In the genomic region with DNA sequence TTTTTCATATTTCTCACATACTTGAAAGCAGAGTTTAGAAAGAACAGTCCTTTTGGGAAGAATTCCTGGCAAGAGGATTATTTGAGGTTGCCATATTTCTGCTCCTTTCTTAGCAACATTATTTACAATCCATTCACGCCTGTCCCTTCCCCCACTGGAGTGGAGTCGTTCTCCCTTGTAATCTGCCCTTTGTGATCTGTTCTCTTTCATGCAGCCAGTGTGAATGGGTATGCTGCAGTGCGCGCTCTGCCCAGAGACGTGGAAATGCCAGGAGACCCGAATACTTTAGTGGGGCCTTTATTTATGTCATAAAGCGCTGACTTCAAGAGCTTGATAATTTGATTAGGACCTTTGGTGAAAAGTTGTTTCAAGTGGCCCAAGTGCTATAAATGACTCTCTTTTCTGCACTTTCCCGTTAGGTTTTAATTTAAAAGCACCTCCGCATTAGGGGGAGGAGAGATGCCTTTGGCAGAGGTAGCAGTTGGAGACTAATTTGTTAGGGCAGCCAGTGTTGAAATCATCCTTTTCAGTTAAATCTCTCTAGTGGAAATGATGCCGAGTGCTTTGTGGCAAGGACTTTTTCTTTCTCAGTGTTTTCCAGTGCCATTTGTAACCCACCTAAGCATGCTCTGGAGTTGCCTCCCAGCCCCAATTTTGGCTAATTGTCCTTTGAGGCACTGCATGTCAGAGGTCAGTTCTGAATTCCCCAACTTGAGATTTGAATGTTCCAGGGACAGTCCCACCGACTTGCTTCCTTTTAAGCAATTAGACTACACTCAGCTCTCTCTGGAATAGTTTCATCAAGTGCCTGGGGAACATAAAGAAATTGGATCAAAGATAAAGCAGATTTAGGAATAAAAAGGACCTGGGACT, we compare ENCODE assay signal across 12 cellular contexts. TPM values are rescaled to one million over a fixed set of nuclear protein-coding genes. Genes with fewer than 3 reads are reported as not detected.
DNase-seq lines count a peak whose midpoint lies in the region; ATAC-seq and TF ChIP-seq lines count a peak whose summit lies in the region.
"Had no signal": no experiment of that assay in that cellular context is flagged by ENCODE, and none has a peak within 500 bp of the region (broad histone marks: within the 10 kb centered on the region; RNA-seq: fewer than 3 reads in every experiment).

No MANE protein-coding gene starts in this region.

- peak overlapping the region; percentile 79 for H3K4me3 Mint-ChIP-seq in activated CD8-positive, alpha-beta T cell treated with anti-CD3 and anti-CD28 coated beads, Interleukin-2, amount 10 ng/mL, durations not matched to agents 7 days and 5 days

- no peak overlapping the region for H3K9ac ChIP-seq in rectal smooth muscle tissue (ENCODE audit: low read length)

- CTCF ChIA-PET in activated CD8-positive, alpha-beta T cell treated with anti-CD3 and anti-CD28 coated beads, Interleukin-2, amount 10 ng/mL, durations not matched to agents 7 days and 5 days (lab: Charles Lee), result interaction anchor here (1.1 to 14.1 kb wide), 4 partner anchors 6 to 47 kb away, joined by 3 to 220 read pairs (median 74); no protein-coding TSS in a partner anchor

- H3K36me3 ChIP-seq in hepatocyte (replicated peaks; ENCODE audit: insufficient read depth, low read depth) (no peaks in the 10 kb centered on the region), rectal smooth muscle tissue (ENCODE audit: control insufficient read depth, insufficient read depth, low read length) (no peaks in the 10 kb centered on the region), BE2C (no peaks in the 10 kb centered on the region)

- no peak overlapping the region for H2AFZ ChIP-seq in hepatocyte

- DNase-seq in GM12865 (ENCODE audit: low read depth) (peak; percentile 11), hepatocyte (ENCODE audit: low spot score) (no peak), BE2C (no peak), NCI-H1048 (lab: John Stamatoyannopoulos, UW) (no peak), HCEC 1CT (no peak), OCI-M2 (lab: John Stamatoyannopoulos, UW; ENCODE audit: unreplicated experiment) (no peak)
- no peak for DNase-seq in activated CD8-positive, alpha-beta T cell treated with anti-CD3 and anti-CD28 coated beads, Interleukin-2, amount 10 ng/mL, durations not matched to agents 7 days and 5 days
- DNase-seq: EL had no signal

- H4K20me1 ChIP-seq in hepatocyte (ENCODE audit: insufficient read depth, poor library complexity, severe bottlenecking), result no peaks in the 10 kb centered on the region

- no peaks in the 10 kb centered on the region for H3K27me3 ChIP-seq in hepatocyte
- H3K27me3 ChIP-seq in rectal smooth muscle tissue (ENCODE audit: control insufficient read depth, insufficient read depth, low read length), result no peaks in the 10 kb centered on the region
- H3K27me3 ChIP-seq in BE2C, result no peaks in the 10 kb centered on the region
- H3K27me3 ChIP-seq: dorsolateral prefrontal cortex had no signal

- peak overlapping the region; percentile 73 for H3K27ac Mint-ChIP-seq in activated CD8-positive, alpha-beta T cell treated with anti-CD3 and anti-CD28 coated beads, Interleukin-2, amount 10 ng/mL, durations not matched to agents 7 days and 5 days

- peak overlapping the region; percentile 28 for H3K27ac ChIP-seq in hepatocyte
- H3K27ac ChIP-seq in rectal smooth muscle tissue (ENCODE audit: low read depth, low read length), result peak overlapping the region; percentile 55

- peaks cover 62% of the 10 kb centered on the region for H3K4me1 ChIP-seq in hepatocyte (ENCODE audit: insufficient read depth)
- peaks cover 58% of the 10 kb centered on the region for H3K4me1 ChIP-seq in rectal smooth muscle tissue (ENCODE audit: control insufficient read depth, insufficient read depth, low read length)
- H3K4me1 ChIP-seq in BE2C, result peaks cover 18% of the 10 kb centered on the region

- peaks cover 67% of the 10 kb centered on the region for H3K79me2 ChIP-seq in hepatocyte

- no peaks in the 10 kb centered on the region for H3K9me3 Mint-ChIP-seq in activated CD8-positive, alpha-beta T cell treated with anti-CD3 and anti-CD28 coated beads, Interleukin-2, amount 10 ng/mL, durations not matched to agents 7 days and 5 days (ENCODE audit: insufficient read depth)

- H3K9me2 ChIP-seq in hepatocyte (replicated peaks; ENCODE audit: insufficient read depth), result no peaks in the 10 kb centered on the region

- H3K27me3 Mint-ChIP-seq in activated CD8-positive, alpha-beta T cell treated with anti-CD3 and anti-CD28 coated beads, Interleukin-2, amount 10 ng/mL, durations not matched to agents 7 days and 5 days (ENCODE audit: low read depth), result no peaks in the 10 kb centered on the region

- 40% methylated on average over 11 of the region's 11 CpGs for WGBS in hepatocyte (ENCODE audit: low lambda C conversion rate, missing lambda C conversion rate)

- TF ChIP-seq CTCF in GM12865 (IDR thresholded peaks at IDR 0.05; ENCODE audit: insufficient read depth, low read depth, low read length, missing control alignments) (no peak), hepatocyte (IDR thresholded peaks at IDR 0.05; ENCODE audit: poor library complexity) (no peak), BE2C (IDR thresholded peaks at IDR 0.05; ENCODE audit: low read depth, low read length) (no peak)

- H3K4me2 ChIP-seq in hepatocyte, result peak overlapping the region; percentile 34

- H3K9me3 ChIP-seq in hepatocyte (ENCODE audit: low read depth), result no peaks in the 10 kb centered on the region
- H3K9me3 ChIP-seq in BE2C, result no peaks in the 10 kb centered on the region

- H3K36me3 Mint-ChIP-seq in activated CD8-positive, alpha-beta T cell treated with anti-CD3 and anti-CD28 coated beads, Interleukin-2, amount 10 ng/mL, durations not matched to agents 7 days and 5 days (ENCODE audit: low read depth), result peaks cover 45% of the 10 kb centered on the region

- H3K4me3 ChIP-seq in GM12865 (ENCODE audit: low read depth, low read length), result no peak overlapping the region
- H3K4me3 ChIP-seq in hepatocyte, result no peak overlapping the region
- H3K4me3 ChIP-seq in rectal smooth muscle tissue (ENCODE audit: low read length), result no peak overlapping the region
- no peak overlapping the region for H3K4me3 ChIP-seq in BE2C (ENCODE audit: low read depth, low read length)

- no peak for ATAC-seq in activated CD8-positive, alpha-beta T cell treated with anti-CD3 and anti-CD28 coated beads, Interleukin-2, amount 10 ng/mL, durations not matched to agents 7 days and 5 days

- peaks cover 83% of the 10 kb centered on the region for H3K4me1 Mint-ChIP-seq in activated CD8-positive, alpha-beta T cell treated with anti-CD3 and anti-CD28 coated beads, Interleukin-2, amount 10 ng/mL, durations not matched to agents 7 days and 5 days (ENCODE audit: low read depth)

- POLR2A ChIA-PET in activated CD8-positive, alpha-beta T cell treated with anti-CD3 and anti-CD28 coated beads, Interleukin-2, amount 10 ng/mL, durations not matched to agents 7 days and 5 days (lab: Charles Lee), result interaction anchor here (0.7 kb wide), 1 partner anchor 59 kb away, joined by 3 read pairs; a partner anchor contains a TSS

RNA-seq across cellular contexts. Expression of a gene that starts 52.5 kb away (rescaled TPM):
- 10 to 100 TPM; 81.2 to 86.3 TPM for total RNA-seq in activated CD8-positive, alpha-beta T cell treated with anti-CD3 and anti-CD28 coated beads, Interleukin-2, amount 10 ng/mL, durations not matched to agents 7 days and 5 days
- total RNA-seq in hepatocyte, result 99.6 and 101 TPM in 2 replicates
- polyA plus RNA-seq in hepatocyte, result 104 and 111 TPM in 2 replicates
- 185 TPM for polyA plus RNA-seq in BE2C (2012; ENCODE audit: insufficient read depth, insufficient read length, low read depth)

RNA-seq across cellular contexts. Expression of a gene that starts 58.6 kb away (rescaled TPM):
- not detected for total RNA-seq in activated CD8-positive, alpha-beta T cell treated with anti-CD3 and anti-CD28 coated beads, Interleukin-2, amount 10 ng/mL, durations not matched to agents 7 days and 5 days
- not detected in 2 replicates for total RNA-seq in hepatocyte
- polyA plus RNA-seq in hepatocyte, result 1.1 TPM in 1 of 2 replicates, not detected in the other
- not detected for polyA plus RNA-seq in BE2C (2012; ENCODE audit: insufficient read depth, insufficient read length, low read depth)
- total RNA-seq: T-helper 2 cell treated with Interferon-gamma antibody and Interleukin-4, amounts not matched to agents 100 ng/mL and 5 ng/mL, for 36 hours; temporal lobe had no signal
